ENCODE assay signal across 15 cellular contexts in the genomic region with DNA sequence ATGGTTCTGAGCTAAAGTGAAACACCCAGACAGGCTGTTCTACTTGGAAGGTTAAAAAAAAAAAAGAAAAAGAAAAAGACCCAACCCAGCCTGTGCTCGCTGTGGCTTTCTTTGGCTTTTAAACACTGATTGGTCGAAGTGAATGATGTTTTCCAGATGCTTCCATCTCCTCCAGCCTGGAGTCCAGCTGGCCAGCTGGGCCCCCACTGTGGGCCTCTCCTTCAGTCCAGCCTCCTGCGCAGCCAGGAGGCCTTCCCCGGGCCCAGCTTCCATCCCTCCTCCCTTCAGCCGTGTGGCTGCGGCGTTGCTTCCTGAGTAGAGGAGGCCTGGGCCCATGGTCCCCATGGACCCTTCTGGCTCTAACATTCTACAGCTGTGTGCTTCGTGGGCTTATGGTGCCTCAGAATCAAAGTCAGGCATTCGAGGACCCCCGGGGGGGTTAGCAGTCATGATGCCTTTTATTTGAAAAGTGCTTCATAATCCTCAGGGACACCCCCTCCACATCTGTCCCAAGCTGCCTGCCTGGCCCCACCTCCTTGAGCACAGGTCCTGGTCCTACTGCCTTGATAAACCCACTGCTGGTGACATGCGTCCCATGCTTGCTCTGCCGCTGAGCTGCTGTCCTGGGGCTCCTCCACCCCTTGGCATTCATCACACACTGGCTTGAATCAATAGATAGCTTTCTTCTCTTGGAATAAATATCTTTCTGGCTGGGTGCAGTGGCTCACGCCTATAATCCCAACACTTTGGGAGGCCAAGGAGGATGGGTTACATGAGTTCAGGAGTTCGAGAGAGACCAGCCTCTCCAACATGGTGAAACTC. TPM values are rescaled to one million over a fixed set of nuclear protein-coding genes. Genes with fewer than 3 reads are reported as not detected.
A peak's percentile ranks its signal among the peaks of the same experiment; 100 is the strongest.
DNase-seq lines count a peak whose midpoint lies in the region; FAIRE-seq and TF ChIP-seq lines count a peak whose summit lies in the region.
"Had no signal": no experiment of that assay in that cellular context is flagged by ENCODE, and none has a peak within 500 bp of the region (broad histone marks: within the 10 kb centered on the region; RNA-seq: fewer than 3 reads in every experiment).

No MANE protein-coding gene starts in this region.

- WGBS in endodermal cell (ENCODE audit: insufficient coverage in 1 of 2, insufficient read length in 1 of 2), 2 experiments, result 83 to 84% methylated on average over 9 to 14 of the region's 14 CpGs
- WGBS in small intestine, 3 donors, result 61 to 79% (median 76%) methylated on average over 14 of the region's 14 CpGs

- H3K4me1 ChIP-seq in right atrium auricular region, result peaks cover 0 to 4% of the 10 kb centered on the region in 2 donors
- H3K4me1 ChIP-seq in endodermal cell (ENCODE audit: control insufficient read depth, insufficient read depth, low read length), result no peaks in the 10 kb centered on the region
- no peaks in the 10 kb centered on the region for H3K4me1 ChIP-seq in small intestine (ENCODE audit: control insufficient read depth in 2 of 2, insufficient read depth in 1 of 2, low read depth in 1 of 2, low read length in 1 of 2)

- H3K27ac ChIP-seq in right atrium auricular region (peak overlapping the region; percentile 16 to 81), endodermal cell (ENCODE audit: low read depth, low read length) (no peak overlapping the region), small intestine (ENCODE audit: low read depth in 1 of 2, low read length in 1 of 2) (peak overlapping the region in 1 of 2 donors; percentile 45)

- no peak for TF ChIP-seq CTCF in AG09319 (IDR thresholded peaks at IDR 0.05; ENCODE audit: low read depth, low read length)
- no peak for TF ChIP-seq CTCF in right atrium auricular region (IDR thresholded peaks at IDR 0.05)
- TF ChIP-seq CTCF in endodermal cell (conservative IDR thresholded peaks at IDR 0.05), result no peak

- H3K27ac Mint-ChIP-seq in endodermal cell, result no peak overlapping the region
- H3K27ac Mint-ChIP-seq: activated naive CD8-positive, alpha-beta T cell had no signal

- peaks cover 1% of the 10 kb centered on the region for H3K36me3 Mint-ChIP-seq in endodermal cell (ENCODE audit: low read depth)
- H3K36me3 Mint-ChIP-seq: activated naive CD8-positive, alpha-beta T cell had no signal

- H3K9ac ChIP-seq in endodermal cell (ENCODE audit: extremely low read depth, low read length, poor library complexity, severe bottlenecking), result no peak overlapping the region

- DNase-seq in AG09319 (ENCODE audit: extremely low read depth, low read depth) (peak; percentile 83), brain pericyte (ENCODE audit: low read depth, low spot score) (peak; percentile 86), right atrium auricular region (ENCODE audit: low spot score) (peak; percentile 75), retina (peak; percentile 36), endodermal cell (no peak), cerebellar nuclear complex (lab: John Stamatoyannopoulos, UW) (no peak), NCI-H2107 (lab: John Stamatoyannopoulos, UW) (no peak), small intestine (no peak)
- DNase-seq: effector CD8-positive, alpha-beta T cell; H7; MV-4-11; NCI-H510A had no signal

- H3K36me3 ChIP-seq in right atrium auricular region (no peaks in the 10 kb centered on the region), endodermal cell (ENCODE audit: control insufficient read depth, insufficient read depth, low read length) (no peaks in the 10 kb centered on the region), small intestine (ENCODE audit: control insufficient read depth in 2 of 2, insufficient read depth in 2 of 2, low read length in 2 of 2) (no peaks in the 10 kb centered on the region)

- no peak overlapping the region for H3K4me3 Mint-ChIP-seq in endodermal cell
- H3K4me3 Mint-ChIP-seq: activated naive CD8-positive, alpha-beta T cell had no signal

- H3K4me3 ChIP-seq in right atrium auricular region, result no peak overlapping the region
- H3K4me3 ChIP-seq in endodermal cell (ENCODE audit: low read length), result no peak overlapping the region
- no peak overlapping the region for H3K4me3 ChIP-seq in small intestine (ENCODE audit: low read depth in 1 of 2, low read length in 2 of 2)

- H3K9me3 Mint-ChIP-seq in endodermal cell, result peaks cover 21% of the 10 kb centered on the region

- H3K27me3 ChIP-seq in right atrium auricular region (no peaks in the 10 kb centered on the region), endodermal cell (ENCODE audit: control insufficient read depth, insufficient read depth, low read length, poor library complexity, severe bottlenecking) (no peaks in the 10 kb centered on the region), small intestine (ENCODE audit: control insufficient read depth in 2 of 2, insufficient read depth in 2 of 2, low read length in 2 of 2) (no peaks in the 10 kb centered on the region)

- no peaks in the 10 kb centered on the region for H3K4me1 Mint-ChIP-seq in endodermal cell

- no peaks in the 10 kb centered on the region for H3K27me3 Mint-ChIP-seq in endodermal cell (ENCODE audit: insufficient read depth)

- H3K9me3 ChIP-seq in right atrium auricular region, result no peaks in the 10 kb centered on the region
- H3K9me3 ChIP-seq in endodermal cell (ENCODE audit: control insufficient read depth, low read length), result no peaks in the 10 kb centered on the region
- no peaks in the 10 kb centered on the region for H3K9me3 ChIP-seq in small intestine (ENCODE audit: control insufficient read depth, low read depth)

- no peak for FAIRE-seq in small intestine (lab: Jason Lieb, UNC)
- FAIRE-seq: urothelium cell line had no signal

RNA-seq across cellular contexts. Expression of gene FBLN1, which starts 42.2 kb away (rescaled TPM):
- total RNA-seq in right atrium auricular region (100 to 1,000 TPM in 1 of 2 donors, 10 to 100 TPM in 1; 92.8 to 354 TPM), endodermal cell (100 to 1,000 TPM; 226 to 305 TPM)
- 268 TPM for polyA plus RNA-seq in endodermal cell (2013, experiment 1 of 2)
- polyA plus RNA-seq in endodermal cell (2013, experiment 2 of 2), result 268 TPM
- 100 to 1,000 TPM in 1 of 3 donors, 1 to 10 TPM in 1, under 1 TPM in 1; 0.89 to 144 (median 7.8) TPM for polyA plus RNA-seq in small intestine

RNA-seq across cellular contexts. Expression of gene RIBC2, which starts 47.0 kb away (rescaled TPM):
- not detected for total RNA-seq in right atrium auricular region
- total RNA-seq in endodermal cell, result 10 to 100 TPM; 10.6 to 15.2 TPM
- 3.3 TPM for polyA plus RNA-seq in endodermal cell (2013, experiment 1 of 2)
- 4.6 TPM for polyA plus RNA-seq in endodermal cell (2013, experiment 2 of 2)
- polyA plus RNA-seq in small intestine, result 1 to 10 TPM in 1 of 3 donors, not detected in 2; 1.9 TPM

RNA-seq across cellular contexts. Expression of gene SMC1B, which starts 47.1 kb away (rescaled TPM):
- not detected for total RNA-seq in right atrium auricular region
- total RNA-seq in endodermal cell, result under 1 TPM in 1 of 2 donors, not detected in 1; 0.11 TPM
- polyA plus RNA-seq in endodermal cell (2013, experiment 1 of 2), result not detected
- not detected for polyA plus RNA-seq in endodermal cell (2013, experiment 2 of 2)
- under 1 TPM in 1 of 3 donors, not detected in 2; 0.04 TPM for polyA plus RNA-seq in small intestine
- total RNA-seq: H7, HT-29 had no signal

Comparison
In these comparisons a context has a peak if more than half of its experiments do, and no peak if none do; other contexts are left out.
1. DNase-seq: peak in AG09319 (single experiment), brain pericyte (single experiment), right atrium auricular region (single experiment) and retina (single experiment); none in endodermal cell (single experiment), cerebellar nuclear complex (0 of 2), NCI-H2107 (single experiment) and small intestine (single experiment).
2. RNA of gene RIBC2, which starts 47.0 kb away (total RNA-seq): 10.6 to 15.2 TPM in endodermal cell; not detected in right atrium auricular region; every median in the first group is over 10 times any median in the second.